ENCODE assay signal across 26 cellular contexts in the genomic region with DNA sequence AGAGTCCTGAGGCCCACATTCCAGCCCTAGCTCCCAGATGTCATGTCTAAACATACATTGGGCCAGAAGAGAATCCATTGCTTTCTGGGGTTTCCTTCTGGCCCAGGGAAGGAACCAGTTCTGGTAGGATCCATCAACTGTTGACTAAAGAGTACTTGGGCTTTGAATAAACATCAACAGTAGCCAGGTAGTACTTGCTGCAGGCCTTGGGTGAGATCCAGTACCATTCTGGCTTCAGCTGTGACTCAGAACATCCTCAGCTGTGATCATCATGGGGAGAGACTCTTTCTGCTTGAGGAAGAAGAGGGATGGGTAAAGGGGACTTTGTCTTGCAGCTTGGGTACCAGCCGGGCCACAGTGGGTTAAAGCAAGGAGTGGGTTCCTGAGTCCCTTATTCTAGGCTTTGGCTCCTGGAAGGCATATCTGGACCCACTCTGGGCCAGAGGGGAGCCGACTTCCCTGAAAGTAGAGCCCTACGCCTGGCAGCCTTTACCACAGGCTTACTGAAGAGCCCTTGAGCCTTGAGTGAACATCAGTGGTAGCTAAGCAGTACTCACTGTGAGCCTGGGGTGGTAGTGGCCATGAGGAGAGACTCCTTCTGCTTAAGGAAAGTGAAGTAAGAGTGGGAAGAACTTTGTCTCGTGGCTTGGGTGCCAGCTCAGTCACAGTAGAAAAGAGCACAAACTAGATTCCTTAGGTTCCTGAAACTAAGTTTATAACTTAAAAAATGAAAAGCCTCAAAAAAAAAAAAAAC.
"Had no signal": no experiment of that assay in that cellular context is flagged by ENCODE, and none has a peak within 500 bp of the region (broad histone marks: within the 10 kb centered on the region; RNA-seq: fewer than 3 reads in every experiment).

No MANE protein-coding gene starts in this region.

- DNase-seq: activated CD4-positive, alpha-beta T cell treated with anti-CD3 and anti-CD28 coated beads for 48 hours; activated CD4-positive, alpha-beta T cell treated with anti-CD3 and anti-CD28 coated beads, Interleukin-2, amount 50 U/mL, for 48 hours; activated CD8-positive, alpha-beta memory T cell treated with anti-CD3 and anti-CD28 coated beads, Interleukin-2, amount 50 U/mL, for 48 hours; activated gamma-delta T cell; activated naive CD4-positive, alpha-beta T cell treated with anti-CD3 and anti-CD28 coated beads, Interleukin-2, amount 10 ng/mL, durations not matched to agents 7 days and 5 days; activated naive CD8-positive, alpha-beta T cell treated with anti-CD3 and anti-CD28 coated beads, Interleukin-2, amount 10 ng/mL, durations not matched to agents 7 days and 5 days; activated T-cell treated with anti-CD3 and anti-CD28 coated beads, Interleukin-2, amount 50 U/mL, for 24 hours; cortex of kidney; foreskin melanocyte; heart right ventricle; kidney glomerular epithelial cell; mucosa of descending colon; spleen; stimulated activated CD4-positive, alpha-beta T cell treated with anti-CD3 and anti-CD28 coated beads, Interleukin-2, amount 100 ng/mL, for 48 hours; substantia nigra had no signal

- H3K27ac Mint-ChIP-seq: activated naive CD4-positive, alpha-beta T cell treated with anti-CD3 and anti-CD28 coated beads, Interleukin-2, amount 10 ng/mL, durations not matched to agents 7 days and 5 days; activated naive CD8-positive, alpha-beta T cell treated with anti-CD3 and anti-CD28 coated beads, Interleukin-2, amount 10 ng/mL, durations not matched to agents 7 days and 5 days; activated T-cell treated with anti-CD3 and anti-CD28 coated beads, Interleukin-2, amount 50 U/mL, for 24 hours; brain; natural killer cell treated with Interleukin-12 subunit alpha and Interleukin-12 subunit beta and Interleukin-15 and Interleukin-18, amount 100 ng/mL, for 72 hours; stimulated activated naive CD8-positive, alpha-beta T cell treated with anti-CD3 and anti-CD28 coated beads, Interleukin-15, Interleukin-2, amounts not matched to agents 100 ng/mL and 50 ng/mL, for 24 hours; T-helper 2 cell treated with Interferon-gamma antibody and Interleukin-4, amounts not matched to agents 5 μg/mL and 100 μg/mL, for 36 hours; type B pancreatic cell had no signal

- H3K4me1 Mint-ChIP-seq: activated naive CD4-positive, alpha-beta T cell treated with anti-CD3 and anti-CD28 coated beads, Interleukin-2, amount 10 ng/mL, durations not matched to agents 7 days and 5 days; activated naive CD8-positive, alpha-beta T cell treated with anti-CD3 and anti-CD28 coated beads, Interleukin-2, amount 10 ng/mL, durations not matched to agents 7 days and 5 days; brain had no signal

- H3K9me3 Mint-ChIP-seq: activated naive CD4-positive, alpha-beta T cell treated with anti-CD3 and anti-CD28 coated beads, Interleukin-2, amount 10 ng/mL, durations not matched to agents 7 days and 5 days; activated naive CD8-positive, alpha-beta T cell treated with anti-CD3 and anti-CD28 coated beads, Interleukin-2, amount 10 ng/mL, durations not matched to agents 7 days and 5 days; activated T-cell treated with anti-CD3 and anti-CD28 coated beads, Interleukin-2, amount 50 U/mL, for 24 hours; brain; natural killer cell treated with Interleukin-12 subunit alpha and Interleukin-12 subunit beta and Interleukin-15 and Interleukin-18, amount 100 ng/mL, for 72 hours; stimulated activated naive CD8-positive, alpha-beta T cell treated with anti-CD3 and anti-CD28 coated beads, Interleukin-15, Interleukin-2, amounts not matched to agents 100 ng/mL and 50 ng/mL, for 24 hours; T-helper 2 cell treated with Interferon-gamma antibody and Interleukin-4, amounts not matched to agents 5 μg/mL and 100 μg/mL, for 36 hours; type B pancreatic cell had no signal

- H3K36me3 Mint-ChIP-seq: activated naive CD4-positive, alpha-beta T cell treated with anti-CD3 and anti-CD28 coated beads, Interleukin-2, amount 10 ng/mL, durations not matched to agents 7 days and 5 days; activated naive CD8-positive, alpha-beta T cell treated with anti-CD3 and anti-CD28 coated beads, Interleukin-2, amount 10 ng/mL, durations not matched to agents 7 days and 5 days; brain; natural killer cell treated with Interleukin-12 subunit alpha and Interleukin-12 subunit beta and Interleukin-15 and Interleukin-18, amount 100 ng/mL, for 72 hours; type B pancreatic cell had no signal

- H3K4me1 ChIP-seq: ascending aorta, esophagus muscularis mucosa, spleen, vagina had no signal

- H3K27ac ChIP-seq: ascending aorta, esophagus muscularis mucosa, spleen, vagina, VCaP had no signal

- ATAC-seq: heart right ventricle; left lobe of liver; mucosa of descending colon; natural killer cell treated with Interleukin-12 subunit alpha and Interleukin-12 subunit beta and Interleukin-15 and Interleukin-18, amount 100 ng/mL, for 72 hours; right cardiac atrium had no signal

- H3K4me3 Mint-ChIP-seq: activated naive CD4-positive, alpha-beta T cell treated with anti-CD3 and anti-CD28 coated beads, Interleukin-2, amount 10 ng/mL, durations not matched to agents 7 days and 5 days; activated naive CD8-positive, alpha-beta T cell treated with anti-CD3 and anti-CD28 coated beads, Interleukin-2, amount 10 ng/mL, durations not matched to agents 7 days and 5 days; activated T-cell treated with anti-CD3 and anti-CD28 coated beads, Interleukin-2, amount 50 U/mL, for 24 hours; brain; natural killer cell treated with Interleukin-12 subunit alpha and Interleukin-12 subunit beta and Interleukin-15 and Interleukin-18, amount 100 ng/mL, for 72 hours; stimulated activated naive CD8-positive, alpha-beta T cell treated with anti-CD3 and anti-CD28 coated beads, Interleukin-15, Interleukin-2, amounts not matched to agents 100 ng/mL and 50 ng/mL, for 24 hours; T-helper 2 cell treated with Interferon-gamma antibody and Interleukin-4, amounts not matched to agents 5 μg/mL and 100 μg/mL, for 36 hours; type B pancreatic cell had no signal

- H3K27me3 ChIP-seq: ascending aorta, esophagus muscularis mucosa, heart right ventricle, spleen, vagina had no signal

- H3K27me3 Mint-ChIP-seq: activated naive CD4-positive, alpha-beta T cell treated with anti-CD3 and anti-CD28 coated beads, Interleukin-2, amount 10 ng/mL, durations not matched to agents 7 days and 5 days; activated T-cell treated with anti-CD3 and anti-CD28 coated beads, Interleukin-2, amount 50 U/mL, for 24 hours; brain; stimulated activated naive CD8-positive, alpha-beta T cell treated with anti-CD3 and anti-CD28 coated beads, Interleukin-15, Interleukin-2, amounts not matched to agents 100 ng/mL and 50 ng/mL, for 24 hours had no signal
